12 cellular contexts compared by ENCODE assay signal in genomic region chr15:78266229-78266628, GRCh38. TPM values are rescaled to one million over a fixed set of nuclear protein-coding genes. Genes with fewer than 3 reads are reported as not detected.
DNase-seq lines count a peak whose midpoint lies in the region; ATAC-seq, FAIRE-seq and TF ChIP-seq lines count a peak whose summit lies in the region.
"Had no signal": no experiment of that assay in that cellular context is flagged by ENCODE, and none has a peak within 500 bp of the region (broad histone marks: within the 10 kb centered on the region; RNA-seq: fewer than 3 reads in every experiment).

No MANE protein-coding gene starts in this region.

- peaks cover 66% of the 10 kb centered on the region for H3K79me2 ChIP-seq in HCT116 (ENCODE audit: insufficient read depth, low read length)

- H3K4me3 Mint-ChIP-seq in CD4-positive, alpha-beta T cell = peak overlapping the region; percentile 89
- peak overlapping the region in 8 of 10 donors; percentile 45 to 92 (median 88) for H3K4me3 Mint-ChIP-seq in naive thymus-derived CD8-positive, alpha-beta T cell

- no TSS peak for BruUV-seq in HCT116 (replicated peaks; lab: Mats Ljungman, UMichigan)

- FAIRE-seq in bronchial epithelial cell (lab: Jason Lieb, UNC) = no peak

- RAD21 ChIA-PET in HCT116 (lab: Charles Lee; ENCODE audit: low non-redundant PET in 1 of 2, low total read pairs in 2 of 2, uncharacterized antibody in 2 of 2, unreplicated experiment in 2 of 2) = no interaction called here

- H3K27me3 Mint-ChIP-seq in CD4-positive, alpha-beta T cell = no peaks in the 10 kb centered on the region
- no peaks in the 10 kb centered on the region for H3K27me3 Mint-ChIP-seq in naive thymus-derived CD8-positive, alpha-beta T cell

- no peak overlapping the region for H2AFZ ChIP-seq in HCT116 (ENCODE audit: low read depth, low read length, poor library complexity, severe bottlenecking)

- no peaks in the 10 kb centered on the region for H3K9me3 ChIP-seq in CD4-positive, alpha-beta T cell (ENCODE audit: control insufficient read depth, low read length)
- H3K9me3 ChIP-seq in HCT116 (ENCODE audit: control insufficient read depth in 1 of 2, insufficient read depth in 1 of 2, low read depth in 1 of 2, low read length in 2 of 2) (no peaks in the 10 kb centered on the region), Peyer's patch (no peaks in the 10 kb centered on the region)

- H3K36me3 ChIP-seq in HCT116 (ENCODE audit: control insufficient read depth in 1 of 2, insufficient read depth in 2 of 2, low read length in 2 of 2) (peaks cover 8 to 29% of the 10 kb centered on the region in 2 experiments; a peak in 3 of 4 replicates), bronchial epithelial cell (ENCODE audit: control insufficient read depth, insufficient read depth, low read length) (peaks cover 1% of the 10 kb centered on the region), Peyer's patch (peaks cover 0 to 7% (median 0%) of the 10 kb centered on the region in 3 donors)

- H3K4me2 ChIP-seq in HCT116 (ENCODE audit: low read length) = 0 out of 2 replicates have a peak overlapping the region, but pooled peaks have one; percentile 95

- ATAC-seq in CD4-positive, alpha-beta T cell (ENCODE audit: poor library complexity) = no peak
- ATAC-seq in HCT116 (no peak), GM21515 (IDR thresholded peaks at IDR 0.05; ENCODE audit: unreplicated experiment) (no peak), GM21825 (IDR thresholded peaks at IDR 0.05; ENCODE audit: unreplicated experiment) (no peak)
- no peak for ATAC-seq in naive thymus-derived CD8-positive, alpha-beta T cell

- no peak for TF ChIP-seq RAD21 in HCT116 (IDR thresholded peaks at IDR 0.05; ENCODE audit: low read depth)

- H3K4me1 ChIP-seq in HCT116 (ENCODE audit: control insufficient read depth in 1 of 2, insufficient read depth in 2 of 2, low read length in 2 of 2) = peaks cover 8 to 23% of the 10 kb centered on the region in 2 experiments
- H3K4me1 ChIP-seq in Peyer's patch = peaks cover 0 to 14% (median 4%) of the 10 kb centered on the region in 4 donors

- H3K4me1 Mint-ChIP-seq in CD4-positive, alpha-beta T cell (ENCODE audit: low read depth) = peaks cover 41% of the 10 kb centered on the region
- peaks cover 24 to 48% (median 33%) of the 10 kb centered on the region in 4 donors for H3K4me1 Mint-ChIP-seq in naive thymus-derived CD8-positive, alpha-beta T cell

- H4K20me1 ChIP-seq in HCT116 (ENCODE audit: insufficient read depth) = no peaks in the 10 kb centered on the region

- no peak overlapping the region for H3K27ac ChIP-seq in CD4-positive, alpha-beta T cell (ENCODE audit: low read depth, low read length)
- H3K27ac ChIP-seq in HCT116 (ENCODE audit: low read depth, low read length) (no peak overlapping the region), Peyer's patch (peak overlapping the region in 1 of 4 donors; percentile 21)

- no peak overlapping the region for H3K9ac ChIP-seq in HCT116 (ENCODE audit: low read length)

- H3K36me3 Mint-ChIP-seq in CD4-positive, alpha-beta T cell (ENCODE audit: low read depth) = peaks cover 17% of the 10 kb centered on the region
- H3K36me3 Mint-ChIP-seq in naive thymus-derived CD8-positive, alpha-beta T cell = peaks cover 0 to 12% (median 0%) of the 10 kb centered on the region in 3 donors

- no peak for TF ChIP-seq POLR2A in HCT116 (IDR thresholded peaks at IDR 0.05; ENCODE audit: borderline replicate concordance, extremely low read depth, insufficient read depth, insufficient read length)
- TF ChIP-seq POLR2A in Peyer's patch (IDR thresholded peaks at IDR 0.05) = no peak

- no peak for DNase-seq in CD4-positive, alpha-beta T cell
- DNase-seq in HCT116 (ENCODE audit: low read depth, low spot score) = no peak
- peak; percentile 79 for DNase-seq in bronchial epithelial cell (ENCODE audit: low read depth)
- no peak for DNase-seq in naive thymus-derived CD8-positive, alpha-beta T cell
- no peak for DNase-seq in Peyer's patch
- DNase-seq: activated CD4-positive, alpha-beta T cell treated with anti-CD3 and anti-CD28 coated beads for 4 hours; NCI-H1694 treated with DMSO at 0.1 percent for 48 hours; NCI-H748 treated with DMSO at 0.1 percent for 48 hours; stimulated activated CD4-positive, alpha-beta T cell treated with anti-CD3 and anti-CD28 coated beads, Interleukin-4, amount 100 ng/mL, for 4 hours had no signal

- H3K27ac Mint-ChIP-seq in CD4-positive, alpha-beta T cell = peak overlapping the region; percentile 94
- peak overlapping the region in 8 of 10 donors; percentile 5 to 98 (median 94) for H3K27ac Mint-ChIP-seq in naive thymus-derived CD8-positive, alpha-beta T cell

- POLR2A ChIA-PET in CD4-positive, alpha-beta T cell (lab: Charles Lee) = interaction anchor here (1.0 to 3.7 kb wide), 6 partner anchors 33 to 607 kb away, joined by 3 to 63 read pairs (median 12); partner anchors contain the start of genes IREB2, MORF4L1, PSMA4 and SKIC8
- POLR2A ChIA-PET in HCT116 (lab: Charles Lee) = interaction anchor here (1.2 to 3.8 kb wide), 2 partner anchors 8 to 33 kb away, joined by 3 to 23 read pairs; partner anchors contain the start of gene SKIC8
- POLR2A ChIA-PET in naive thymus-derived CD8-positive, alpha-beta T cell (lab: Charles Lee) = interaction anchor here (1.6 to 3.3 kb wide), 4 partner anchors 9 to 172 kb away, joined by 6 to 53 read pairs (median 16); partner anchors contain the start of genes IREB2 and SKIC8

- H3K9me3 Mint-ChIP-seq in CD4-positive, alpha-beta T cell = no peaks in the 10 kb centered on the region
- H3K9me3 Mint-ChIP-seq in naive thymus-derived CD8-positive, alpha-beta T cell = no peaks in the 10 kb centered on the region

- H3K9me2 ChIP-seq in HCT116 (ENCODE audit: insufficient read depth) = no peaks in the 10 kb centered on the region

- no peaks in the 10 kb centered on the region for H3K27me3 ChIP-seq in CD4-positive, alpha-beta T cell (ENCODE audit: control insufficient read depth, insufficient read depth, low read length)
- H3K27me3 ChIP-seq in HCT116 (ENCODE audit: insufficient read depth, low read length) (no peaks in the 10 kb centered on the region), bronchial epithelial cell (ENCODE audit: control insufficient read depth, insufficient read depth, low read length) (no peaks in the 10 kb centered on the region), Peyer's patch (no peaks in the 10 kb centered on the region)

- no peak overlapping the region for H3K4me3 ChIP-seq in HCT116 (replicated peaks in 1 of 2; ENCODE audit: low read depth in 1 of 2, low read length in 2 of 2)
- no peak overlapping the region for H3K4me3 ChIP-seq in bronchial epithelial cell (ENCODE audit: low read depth, low read length)
- H3K4me3 ChIP-seq in Peyer's patch = no peak overlapping the region

- CTCF ChIA-PET in CD4-positive, alpha-beta T cell (lab: Charles Lee) = interaction anchor here (1.0 to 1.2 kb wide), 3 partner anchors 13 to 117 kb away, joined by 3 to 4 read pairs (median 4); partner anchors contain the start of genes IDH3A and SKIC8
- CTCF ChIA-PET in HCT116 (lab: Charles Lee) = no interaction called here

- intact Hi-C loops in CD4-positive, alpha-beta T cell (cut with DNase I, micrococcal nuclease) = loop anchor here in 1 of 2 experiments (2.0 kb wide), 1 partner anchor 33 kb away; the partner anchor contains the start of gene SKIC8
- intact Hi-C loops in HCT116 (cut with micrococcal nuclease) = no loop called here

- no peak for TF ChIP-seq CTCF in CD4-positive, alpha-beta T cell (IDR thresholded peaks at IDR 0.05)
- TF ChIP-seq CTCF in HCT116 (IDR thresholded peaks at IDR 0.05 in 2 of 3, conservative IDR thresholded peaks at IDR 0.05 in 1 of 3; ENCODE audit: borderline replicate concordance in 1 of 3, insufficient read depth in 1 of 3, low read depth in 2 of 3, low read length in 2 of 3) (no peak), bronchial epithelial cell (IDR thresholded peaks at IDR 0.05; ENCODE audit: insufficient read depth, low read length, severe bottlenecking) (no peak), Peyer's patch (IDR thresholded peaks at IDR 0.05) (no peak)

TF ChIP-seq in HCT116, 20 proteins besides CTCF, POLR2A, EP300 and RAD21 (continues in another document):
- TF ChIP-seq TCF7L2 (IDR thresholded peaks at IDR 0.05; ENCODE audit: borderline replicate concordance, extremely low read depth, insufficient read depth, insufficient read length) (no peak), ATF3 (IDR thresholded peaks at IDR 0.05) (no peak), YY1 (IDR thresholded peaks at IDR 0.05; ENCODE audit: extremely low read depth, insufficient replicate concordance, low read depth, low read length) (no peak), CEBPB (IDR thresholded peaks at IDR 0.05; ENCODE audit: low read depth) (no peak), EZH2phosphoT487 (IDR thresholded peaks at IDR 0.05; ENCODE audit: borderline replicate concordance) (no peak)

RNA-seq across cellular contexts. Expression of gene DNAJA4, which starts 1.9 kb away (rescaled TPM):
- 10 to 100 TPM; 47.0 to 48.5 TPM for total RNA-seq in CD4-positive, alpha-beta T cell
- total RNA-seq in HCT116 (2021; ENCODE audit: unreplicated experiment) (66.6 TPM), bronchial epithelial cell (11.1 and 26.5 TPM in 2 replicates), Peyer's patch (10 to 100 TPM; 25.6 to 48.9 (median 33.5) TPM)
- polyA plus RNA-seq in HCT116 (2012) = 34.6 and 39.8 TPM in 2 replicates
- 10 to 100 TPM; 51.4 to 55.1 TPM for total RNA-seq in naive thymus-derived CD8-positive, alpha-beta T cell
- 10 to 100 TPM in 1 of 3 donors, 1 to 10 TPM in 2; 7.9 to 15.6 (median 9.1) TPM for polyA plus RNA-seq in naive thymus-derived CD8-positive, alpha-beta T cell

RNA-seq across cellular contexts. Expression of gene ACSBG1, which starts 31.9 kb away (rescaled TPM):
- total RNA-seq in CD4-positive, alpha-beta T cell = under 1 TPM; 0.05 to 0.22 TPM
- total RNA-seq in HCT116 (2021; ENCODE audit: unreplicated experiment) (0.71 TPM), bronchial epithelial cell (not detected in 2 replicates), Peyer's patch (not detected)
- polyA plus RNA-seq in HCT116 (2012) = 0.37 and 0.70 TPM in 2 replicates
- total RNA-seq in naive thymus-derived CD8-positive, alpha-beta T cell = not detected
- under 1 TPM in 2 of 3 donors, not detected in 1; 0.05 to 0.11 TPM for polyA plus RNA-seq in naive thymus-derived CD8-positive, alpha-beta T cell
- total RNA-seq: subcutaneous adipose tissue had no signal

RNA-seq across cellular contexts. Expression of gene SKIC8, which starts 33.2 kb away (rescaled TPM):
- 10 to 100 TPM; 13.3 to 16.7 TPM for total RNA-seq in CD4-positive, alpha-beta T cell
- total RNA-seq in HCT116 (2021; ENCODE audit: unreplicated experiment) (57.1 TPM), bronchial epithelial cell (49.0 and 61.2 TPM in 2 replicates), Peyer's patch (10 to 100 TPM; 23.7 to 46.2 (median 43.7) TPM)
- 55.3 and 73.1 TPM in 2 replicates for polyA plus RNA-seq in HCT116 (2012)
- 10 to 100 TPM; 45.3 to 49.7 TPM for total RNA-seq in naive thymus-derived CD8-positive, alpha-beta T cell
- 100 to 1,000 TPM in 2 of 3 donors, 10 to 100 TPM in 1; 98.8 to 117 (median 107) TPM for polyA plus RNA-seq in naive thymus-derived CD8-positive, alpha-beta T cell
